8 cellular contexts compared by ENCODE assay signal in genomic region chr17:73591278-73592078, GRCh38. TPM values are rescaled to one million over a fixed set of nuclear protein-coding genes. Genes with fewer than 3 reads are reported as not detected.
A peak's percentile ranks its signal among the peaks of the same experiment; 100 is the strongest.
DNase-seq lines count a peak whose midpoint lies in the region; ATAC-seq lines count a peak whose summit lies in the region.

No MANE protein-coding gene starts in this region.

- H3K36me3 Mint-ChIP-seq in effector memory CD8-positive, alpha-beta T cell (ENCODE audit: insufficient read depth) = no peaks in the 10 kb centered on the region

- DNase-seq in T-helper 1 cell (peak in 4 of 5 donors; percentile 15 to 49 (median 32)), NCI-H748 treated with DMSO at 0.1 percent for 48 hours (lab: John Stamatoyannopoulos, UW) (no peak), posterior cingulate gyrus (no peak), DMS79 treated with DMSO at 0.1 percent for 48 hours (lab: John Stamatoyannopoulos, UW) (no peak), posterior vena cava (ENCODE audit: low spot score) (no peak)
- DNase-seq in effector memory CD8-positive, alpha-beta T cell = peak; percentile 20 to 44 (median 31)

- H3K4me3 Mint-ChIP-seq in effector memory CD8-positive, alpha-beta T cell = peak overlapping the region; percentile 73 to 79

- peaks cover 0 to under 1% of the 10 kb centered on the region in 2 donors for H3K27me3 Mint-ChIP-seq in effector memory CD8-positive, alpha-beta T cell

- H3K27ac Mint-ChIP-seq in effector memory CD8-positive, alpha-beta T cell = peak overlapping the region; percentile 68 to 79

- H3K4me1 Mint-ChIP-seq in effector memory CD8-positive, alpha-beta T cell (ENCODE audit: low read depth in 2 of 2) = peaks cover 23 to 25% of the 10 kb centered on the region in 2 donors

- intact Hi-C loops in posterior cingulate gyrus (cut with DNase I) = no loop called here
- intact Hi-C loops in posterior vena cava (cut with DNase I) = no loop called here

- ATAC-seq in GM18502 (IDR thresholded peaks at IDR 0.05; ENCODE audit: poor library complexity, unreplicated experiment) (peak; percentile 76), HG02678 (IDR thresholded peaks at IDR 0.05; ENCODE audit: unreplicated experiment) (peak; percentile 80)
- peak; percentile 89 for ATAC-seq in effector memory CD8-positive, alpha-beta T cell (replicated peaks)

- H3K9me3 Mint-ChIP-seq in effector memory CD8-positive, alpha-beta T cell = no peaks in the 10 kb centered on the region

RNA-seq across cellular contexts. Expression of gene SDK2, which starts 52.8 kb away (rescaled TPM):
- total RNA-seq in posterior vena cava = 1 to 10 TPM; 1.4 to 1.7 TPM

Comparison
In these comparisons a context has a peak if more than half of its experiments do, and no peak if none do; other contexts are left out.
1. DNase-seq: peak in T-helper 1 cell (4 of 5) and effector memory CD8-positive, alpha-beta T cell (3 of 3); none in NCI-H748 treated with DMSO at 0.1 percent for 48 hours (single experiment), posterior cingulate gyrus (0 of 10), DMS79 treated with DMSO at 0.1 percent for 48 hours (single experiment) and posterior vena cava (single experiment).
2. Peak in every context shown above with its lines, with median percentiles within 50 percentile points of each other: ATAC-seq.